1 cellular context compared by ENCODE assay signal in the genomic region with DNA sequence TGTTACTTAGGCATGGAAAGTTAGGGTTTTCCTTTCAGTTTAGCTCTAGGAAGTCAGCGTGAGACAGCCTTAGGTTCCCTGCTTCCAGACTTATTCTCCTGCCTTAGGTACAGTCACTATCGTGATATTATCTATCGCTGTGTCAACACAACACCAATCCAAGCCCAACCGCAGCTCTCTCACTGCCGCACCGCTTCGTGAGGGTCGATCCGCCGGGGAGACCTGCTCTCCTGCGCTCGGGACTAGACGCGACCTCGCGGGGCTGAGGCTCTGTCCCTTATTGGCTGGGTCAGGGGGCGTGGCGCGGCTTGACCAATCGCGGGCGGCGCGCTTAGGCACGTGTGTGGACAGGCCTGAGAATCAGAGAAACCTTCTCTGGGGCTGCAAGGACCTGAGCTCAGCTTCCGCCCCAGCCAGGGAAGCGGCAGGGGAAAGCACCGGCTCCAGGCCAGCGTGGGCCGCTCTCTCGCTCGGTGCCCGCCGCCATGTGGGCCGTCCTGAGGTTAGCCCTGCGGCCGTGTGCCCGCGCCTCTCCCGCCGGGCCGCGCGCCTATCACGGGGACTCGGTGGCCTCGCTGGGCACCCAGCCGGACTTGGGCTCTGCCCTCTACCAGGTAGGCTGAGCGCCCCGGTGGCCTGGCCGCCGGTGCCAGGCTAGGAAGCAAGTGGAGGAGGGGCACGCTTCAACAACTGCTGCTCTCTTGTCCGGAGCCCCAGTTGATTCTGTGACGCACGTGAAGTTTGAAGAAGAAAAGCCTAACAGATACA.
TF ChIP-seq lines count a peak whose summit lies in the region.

A gene (plus strand): TSS at position 400 of the 768 bp plus-strand sequence. CDS start 86 bp downstream, at position 486.

TF ChIP-seq in K562, 482 proteins besides CTCF, POLR2A, EP300 and RAD21 (continued from another document):
- TF ChIP-seq, protein P1, sequence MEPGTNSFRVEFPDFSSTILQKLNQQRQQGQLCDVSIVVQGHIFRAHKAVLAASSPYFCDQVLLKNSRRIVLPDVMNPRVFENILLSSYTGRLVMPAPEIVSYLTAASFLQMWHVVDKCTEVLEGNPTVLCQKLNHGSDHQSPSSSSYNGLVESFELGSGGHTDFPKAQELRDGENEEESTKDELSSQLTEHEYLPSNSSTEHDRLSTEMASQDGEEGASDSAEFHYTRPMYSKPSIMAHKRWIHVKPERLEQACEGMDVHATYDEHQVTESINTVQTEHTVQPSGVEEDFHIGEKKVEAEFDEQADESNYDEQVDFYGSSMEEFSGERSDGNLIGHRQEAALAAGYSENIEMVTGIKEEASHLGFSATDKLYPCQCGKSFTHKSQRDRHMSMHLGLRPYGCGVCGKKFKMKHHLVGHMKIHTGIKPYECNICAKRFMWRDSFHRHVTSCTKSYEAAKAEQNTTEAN (CRISPR knock-in tag; IDR thresholded peaks at IDR 0.05) = 0 out of 2 replicates have a peak, but pooled peaks have one; percentile 34
- TF ChIP-seq FOS (IDR thresholded peaks at IDR 0.05; ENCODE audit: extremely low read depth, insufficient read length) = peak; percentile 69
- TF ChIP-seq BRD4 (IDR thresholded peaks at IDR 0.05) = no peak
- TF ChIP-seq KAT7 (CRISPR knock-in tag; IDR thresholded peaks at IDR 0.05; ENCODE audit: borderline replicate concordance) = 0 out of 2 replicates have a peak, but pooled peaks have one; percentile 24
- peak; percentile 87 for TF ChIP-seq RBBP5 (IDR thresholded peaks at IDR 0.05; ENCODE audit: borderline replicate concordance, insufficient read depth, low read length, poor library complexity, severe bottlenecking)
- TF ChIP-seq SAFB (IDR thresholded peaks at IDR 0.05; ENCODE audit: borderline replicate concordance, low read depth, low read length) = no peak
- no peak for TF ChIP-seq NR1H2 (CRISPR knock-in tag; IDR thresholded peaks at IDR 0.05)
- peak; percentile 97 for TF ChIP-seq POLR2G (IDR thresholded peaks at IDR 0.05; ENCODE audit: low read depth, low read length)
- TF ChIP-seq, protein P2, sequence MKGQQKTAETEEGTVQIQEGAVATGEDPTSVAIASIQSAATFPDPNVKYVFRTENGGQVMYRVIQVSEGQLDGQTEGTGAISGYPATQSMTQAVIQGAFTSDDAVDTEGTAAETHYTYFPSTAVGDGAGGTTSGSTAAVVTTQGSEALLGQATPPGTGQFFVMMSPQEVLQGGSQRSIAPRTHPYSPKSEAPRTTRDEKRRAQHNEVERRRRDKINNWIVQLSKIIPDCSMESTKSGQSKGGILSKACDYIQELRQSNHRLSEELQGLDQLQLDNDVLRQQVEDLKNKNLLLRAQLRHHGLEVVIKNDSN (CRISPR knock-in tag; IDR thresholded peaks at IDR 0.05) = peak; percentile 99
- TF ChIP-seq SMAD4 (CRISPR knock-in tag; conservative IDR thresholded peaks at IDR 0.05) = 0 out of 2 replicates have a peak, but pooled peaks have one; percentile 30
- TF ChIP-seq, protein P3, sequence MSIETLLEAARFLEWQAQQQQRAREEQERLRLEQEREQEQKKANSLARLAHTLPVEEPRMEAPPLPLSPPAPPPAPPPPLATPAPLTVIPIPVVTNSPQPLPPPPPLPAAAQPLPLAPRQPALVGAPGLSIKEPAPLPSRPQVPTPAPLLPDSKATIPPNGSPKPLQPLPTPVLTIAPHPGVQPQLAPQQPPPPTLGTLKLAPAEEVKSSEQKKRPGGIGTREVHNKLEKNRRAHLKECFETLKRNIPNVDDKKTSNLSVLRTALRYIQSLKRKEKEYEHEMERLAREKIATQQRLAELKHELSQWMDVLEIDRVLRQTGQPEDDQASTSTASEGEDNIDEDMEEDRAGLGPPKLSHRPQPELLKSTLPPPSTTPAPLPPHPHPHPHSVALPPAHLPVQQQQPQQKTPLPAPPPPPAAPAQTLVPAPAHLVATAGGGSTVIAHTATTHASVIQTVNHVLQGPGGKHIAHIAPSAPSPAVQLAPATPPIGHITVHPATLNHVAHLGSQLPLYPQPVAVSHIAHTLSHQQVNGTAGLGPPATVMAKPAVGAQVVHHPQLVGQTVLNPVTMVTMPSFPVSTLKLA (conservative IDR thresholded peaks at IDR 0.05) = peak; percentile 95 to 98
- TF ChIP-seq, protein P4, sequence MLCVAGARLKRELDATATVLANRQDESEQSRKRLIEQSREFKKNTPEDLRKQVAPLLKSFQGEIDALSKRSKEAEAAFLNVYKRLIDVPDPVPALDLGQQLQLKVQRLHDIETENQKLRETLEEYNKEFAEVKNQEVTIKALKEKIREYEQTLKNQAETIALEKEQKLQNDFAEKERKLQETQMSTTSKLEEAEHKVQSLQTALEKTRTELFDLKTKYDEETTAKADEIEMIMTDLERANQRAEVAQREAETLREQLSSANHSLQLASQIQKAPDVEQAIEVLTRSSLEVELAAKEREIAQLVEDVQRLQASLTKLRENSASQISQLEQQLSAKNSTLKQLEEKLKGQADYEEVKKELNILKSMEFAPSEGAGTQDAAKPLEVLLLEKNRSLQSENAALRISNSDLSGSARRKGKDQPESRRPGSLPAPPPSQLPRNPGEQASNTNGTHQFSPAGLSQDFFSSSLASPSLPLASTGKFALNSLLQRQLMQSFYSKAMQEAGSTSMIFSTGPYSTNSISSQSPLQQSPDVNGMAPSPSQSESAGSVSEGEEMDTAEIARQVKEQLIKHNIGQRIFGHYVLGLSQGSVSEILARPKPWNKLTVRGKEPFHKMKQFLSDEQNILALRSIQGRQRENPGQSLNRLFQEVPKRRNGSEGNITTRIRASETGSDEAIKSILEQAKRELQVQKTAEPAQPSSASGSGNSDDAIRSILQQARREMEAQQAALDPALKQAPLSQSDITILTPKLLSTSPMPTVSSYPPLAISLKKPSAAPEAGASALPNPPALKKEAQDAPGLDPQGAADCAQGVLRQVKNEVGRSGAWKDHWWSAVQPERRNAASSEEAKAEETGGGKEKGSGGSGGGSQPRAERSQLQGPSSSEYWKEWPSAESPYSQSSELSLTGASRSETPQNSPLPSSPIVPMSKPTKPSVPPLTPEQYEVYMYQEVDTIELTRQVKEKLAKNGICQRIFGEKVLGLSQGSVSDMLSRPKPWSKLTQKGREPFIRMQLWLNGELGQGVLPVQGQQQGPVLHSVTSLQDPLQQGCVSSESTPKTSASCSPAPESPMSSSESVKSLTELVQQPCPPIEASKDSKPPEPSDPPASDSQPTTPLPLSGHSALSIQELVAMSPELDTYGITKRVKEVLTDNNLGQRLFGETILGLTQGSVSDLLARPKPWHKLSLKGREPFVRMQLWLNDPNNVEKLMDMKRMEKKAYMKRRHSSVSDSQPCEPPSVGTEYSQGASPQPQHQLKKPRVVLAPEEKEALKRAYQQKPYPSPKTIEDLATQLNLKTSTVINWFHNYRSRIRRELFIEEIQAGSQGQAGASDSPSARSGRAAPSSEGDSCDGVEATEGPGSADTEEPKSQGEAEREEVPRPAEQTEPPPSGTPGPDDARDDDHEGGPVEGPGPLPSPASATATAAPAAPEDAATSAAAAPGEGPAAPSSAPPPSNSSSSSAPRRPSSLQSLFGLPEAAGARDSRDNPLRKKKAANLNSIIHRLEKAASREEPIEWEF (CRISPR knock-in tag; IDR thresholded peaks at IDR 0.05) = no peak
- TF ChIP-seq, protein P5, sequence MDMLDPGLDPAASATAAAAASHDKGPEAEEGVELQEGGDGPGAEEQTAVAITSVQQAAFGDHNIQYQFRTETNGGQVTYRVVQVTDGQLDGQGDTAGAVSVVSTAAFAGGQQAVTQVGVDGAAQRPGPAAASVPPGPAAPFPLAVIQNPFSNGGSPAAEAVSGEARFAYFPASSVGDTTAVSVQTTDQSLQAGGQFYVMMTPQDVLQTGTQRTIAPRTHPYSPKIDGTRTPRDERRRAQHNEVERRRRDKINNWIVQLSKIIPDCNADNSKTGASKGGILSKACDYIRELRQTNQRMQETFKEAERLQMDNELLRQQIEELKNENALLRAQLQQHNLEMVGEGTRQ (CRISPR knock-in tag; IDR thresholded peaks at IDR 0.05) = peak; percentile 95
- TF ChIP-seq JUND (IDR thresholded peaks at IDR 0.05; ENCODE audit: borderline replicate concordance, low read depth, low read length) = peak; percentile 26; the same call in 1 of the 2 replicates
- TF ChIP-seq JUND (tag; IDR thresholded peaks at IDR 0.05; ENCODE audit: borderline replicate concordance, low read depth, low read length) = no peak
- TF ChIP-seq HNRNPLL (IDR thresholded peaks at IDR 0.05; ENCODE audit: low read depth, low read length, poor library complexity, severe bottlenecking) = peak; percentile 54
- TF ChIP-seq, protein P6, sequence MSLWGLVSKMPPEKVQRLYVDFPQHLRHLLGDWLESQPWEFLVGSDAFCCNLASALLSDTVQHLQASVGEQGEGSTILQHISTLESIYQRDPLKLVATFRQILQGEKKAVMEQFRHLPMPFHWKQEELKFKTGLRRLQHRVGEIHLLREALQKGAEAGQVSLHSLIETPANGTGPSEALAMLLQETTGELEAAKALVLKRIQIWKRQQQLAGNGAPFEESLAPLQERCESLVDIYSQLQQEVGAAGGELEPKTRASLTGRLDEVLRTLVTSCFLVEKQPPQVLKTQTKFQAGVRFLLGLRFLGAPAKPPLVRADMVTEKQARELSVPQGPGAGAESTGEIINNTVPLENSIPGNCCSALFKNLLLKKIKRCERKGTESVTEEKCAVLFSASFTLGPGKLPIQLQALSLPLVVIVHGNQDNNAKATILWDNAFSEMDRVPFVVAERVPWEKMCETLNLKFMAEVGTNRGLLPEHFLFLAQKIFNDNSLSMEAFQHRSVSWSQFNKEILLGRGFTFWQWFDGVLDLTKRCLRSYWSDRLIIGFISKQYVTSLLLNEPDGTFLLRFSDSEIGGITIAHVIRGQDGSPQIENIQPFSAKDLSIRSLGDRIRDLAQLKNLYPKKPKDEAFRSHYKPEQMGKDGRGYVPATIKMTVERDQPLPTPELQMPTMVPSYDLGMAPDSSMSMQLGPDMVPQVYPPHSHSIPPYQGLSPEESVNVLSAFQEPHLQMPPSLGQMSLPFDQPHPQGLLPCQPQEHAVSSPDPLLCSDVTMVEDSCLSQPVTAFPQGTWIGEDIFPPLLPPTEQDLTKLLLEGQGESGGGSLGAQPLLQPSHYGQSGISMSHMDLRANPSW (CRISPR knock-in tag; IDR thresholded peaks at IDR 0.05) = 0 out of 2 replicates have a peak, but pooled peaks have one; percentile 51
- TF ChIP-seq ATF1 (CRISPR knock-in tag; IDR thresholded peaks at IDR 0.05) = no peak
- TF ChIP-seq ATF1 (tag; IDR thresholded peaks at IDR 0.05) = peak; percentile 73
- TF ChIP-seq ZNF717 (CRISPR knock-in tag; IDR thresholded peaks at IDR 0.05) = no peak
TF ChIP-seq in K562: peak in this region for 134.
